Comparison of ENCODE assay signal across 23 cellular contexts in the genomic region with DNA sequence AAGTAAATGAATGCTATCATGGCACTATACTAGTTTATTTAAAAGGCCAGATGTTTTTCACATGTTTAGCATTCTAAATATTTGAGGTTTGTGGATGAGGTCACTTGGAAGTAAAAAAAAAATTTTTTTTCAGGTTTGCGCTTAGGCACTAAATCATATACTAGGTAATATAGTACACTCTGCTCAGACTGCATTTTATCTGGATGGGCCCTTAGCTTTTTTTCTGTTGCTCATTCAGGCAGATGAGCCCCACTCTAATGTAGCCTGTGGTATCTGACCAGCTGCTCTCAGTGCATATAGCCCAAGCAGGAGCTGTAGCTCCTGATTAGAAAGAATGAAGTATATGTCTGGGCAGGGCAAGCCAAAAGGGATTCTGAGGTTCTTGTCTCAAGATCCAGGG.
"Had no signal": no experiment of that assay in that cellular context is flagged by ENCODE, and none has a peak within 500 bp of the region (broad histone marks: within the 10 kb centered on the region; RNA-seq: fewer than 3 reads in every experiment).

No MANE protein-coding gene starts in this region.

- H3K9me3 Mint-ChIP-seq: dendritic cell treated with granulocyte-macrophage colony-stimulating factor and Interleukin-4, amounts not matched to agents 40 ng/mL and 50 ng/mL, for 4 days; effector memory CD8-positive, alpha-beta T cell; naive B cell; nephron; stimulated activated naive B cell treated with anti-CD40 and anti-IgM and Interleukin-4, amounts not matched to agents 10 μg/mL and 1 μg/mL and 100 μg/mL, for 72 hours; stimulated activated naive CD8-positive, alpha-beta T cell treated with anti-CD3 and anti-CD28 coated beads, Interleukin-15, amount 100 ng/mL, for 72 hours had no signal

- H3K4me3 Mint-ChIP-seq: dendritic cell treated with granulocyte-macrophage colony-stimulating factor and Interleukin-4, amounts not matched to agents 40 ng/mL and 50 ng/mL, for 4 days; effector memory CD8-positive, alpha-beta T cell; naive B cell; nephron; stimulated activated naive B cell treated with anti-CD40 and anti-IgM and Interleukin-4, amounts not matched to agents 10 μg/mL and 1 μg/mL and 100 μg/mL, for 72 hours; stimulated activated naive CD8-positive, alpha-beta T cell treated with anti-CD3 and anti-CD28 coated beads, Interleukin-15, amount 100 ng/mL, for 72 hours had no signal

- H3K27ac ChIP-seq: epithelial cell of prostate, esophagus muscularis mucosa, heart right ventricle, psoas muscle, right lobe of liver, testis, tibial nerve, upper lobe of right lung, vagina had no signal

- ATAC-seq: effector memory CD8-positive, alpha-beta T cell; psoas muscle; right lobe of liver; stimulated activated naive B cell treated with anti-CD40 and anti-IgM and Interleukin-4, amounts not matched to agents 10 μg/mL and 1 μg/mL and 100 μg/mL, for 72 hours; stimulated activated naive CD8-positive, alpha-beta T cell treated with anti-CD3 and anti-CD28 coated beads, Interleukin-15, amount 100 ng/mL, for 72 hours; upper lobe of right lung had no signal

- H3K9me3 ChIP-seq: esophagus muscularis mucosa, psoas muscle, right lobe of liver, testis, tibial nerve, upper lobe of right lung, vagina had no signal

- H3K36me3 ChIP-seq: esophagus muscularis mucosa, heart right ventricle, right lobe of liver, tibial nerve, upper lobe of right lung, vagina had no signal

- H3K27me3 ChIP-seq: esophagus muscularis mucosa, heart right ventricle, right lobe of liver, testis, tibial nerve, upper lobe of right lung, vagina had no signal

- H3K27ac Mint-ChIP-seq: dendritic cell treated with granulocyte-macrophage colony-stimulating factor and Interleukin-4, amounts not matched to agents 40 ng/mL and 50 ng/mL, for 4 days; naive B cell; nephron; stimulated activated naive B cell treated with anti-CD40 and anti-IgM and Interleukin-4, amounts not matched to agents 10 μg/mL and 1 μg/mL and 100 μg/mL, for 72 hours; stimulated activated naive CD8-positive, alpha-beta T cell treated with anti-CD3 and anti-CD28 coated beads, Interleukin-15, amount 100 ng/mL, for 72 hours had no signal

- H3K36me3 Mint-ChIP-seq: naive B cell; stimulated activated naive B cell treated with anti-CD40 and anti-IgM and Interleukin-4, amounts not matched to agents 10 μg/mL and 1 μg/mL and 100 μg/mL, for 72 hours had no signal

- DNase-seq: effector memory CD8-positive, alpha-beta T cell; heart right ventricle; hypothalamus; kidney glomerular epithelial cell; mesendoderm; naive B cell; psoas muscle; retina; right lobe of liver; stimulated activated CD4-positive, alpha-beta T cell treated with anti-CD3 and anti-CD28 coated beads, Interleukin-2, amount 100 ng/mL, for 24 hours; stimulated activated CD4-positive, alpha-beta T cell treated with anti-CD3 and anti-CD28 coated beads, Interleukin-4, amount 100 ng/mL, for 4 hours; stimulated activated naive B cell treated with anti-CD40 and anti-IgM and Interleukin-4, amounts not matched to agents 10 μg/mL and 1 μg/mL and 100 μg/mL, for 72 hours; stimulated activated naive CD8-positive, alpha-beta T cell treated with anti-CD3 and anti-CD28 coated beads, Interleukin-15, amount 100 ng/mL, for 72 hours; testis; upper lobe of right lung had no signal

- H3K27me3 Mint-ChIP-seq: dendritic cell treated with granulocyte-macrophage colony-stimulating factor and Interleukin-4, amounts not matched to agents 40 ng/mL and 50 ng/mL, for 4 days; naive B cell; stimulated activated naive B cell treated with anti-CD40 and anti-IgM and Interleukin-4, amounts not matched to agents 10 μg/mL and 1 μg/mL and 100 μg/mL, for 72 hours had no signal

- H3K4me3 ChIP-seq: esophagus muscularis mucosa, heart right ventricle, psoas muscle, right lobe of liver, testis, tibial nerve, upper lobe of right lung, vagina had no signal

- FAIRE-seq: frontal cortex, islet of Langerhans had no signal

- H3K4me1 ChIP-seq: psoas muscle, right lobe of liver, testis, upper lobe of right lung had no signal
